In the genomic region with DNA sequence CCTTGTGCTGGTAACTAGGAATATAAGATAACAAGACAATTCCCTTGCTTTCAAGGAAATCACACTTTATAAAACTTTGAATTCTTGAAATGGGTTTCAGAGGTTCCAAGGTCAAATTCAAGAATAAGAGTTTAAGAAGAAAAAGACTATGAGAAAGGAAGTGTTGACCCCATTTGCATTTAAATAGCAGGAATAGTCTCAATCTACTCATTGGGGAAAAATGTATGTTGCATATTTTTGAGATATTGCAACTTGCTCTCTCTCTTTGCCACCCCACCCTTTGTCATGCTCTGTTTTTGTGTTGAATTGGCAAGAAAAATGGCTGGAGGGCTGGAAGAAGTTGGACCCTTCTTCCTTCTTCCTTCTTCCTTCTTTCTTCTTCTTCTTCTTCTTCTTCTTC, we compare ENCODE assay signal across 19 cellular contexts.
"Had no signal": no experiment of that assay in that cellular context is flagged by ENCODE, and none has a peak within 500 bp of the region (broad histone marks: within the 10 kb centered on the region; RNA-seq: fewer than 3 reads in every experiment).

No MANE protein-coding gene starts in this region.

- H3K27me3 ChIP-seq: colonic mucosa, foreskin keratinocyte, sigmoid colon had no signal

- H3K36me3 ChIP-seq: colonic mucosa, sigmoid colon had no signal

- H3K27ac ChIP-seq: colonic mucosa, foreskin keratinocyte, sigmoid colon had no signal

- DNase-seq: activated CD4-positive, alpha-beta memory T cell treated with anti-CD3 and anti-CD28 coated beads, Interleukin-2, amount 10 ng/mL, durations not matched to agents 7 days and 5 days; activated CD4-positive, alpha-beta T cell treated with anti-CD3 and anti-CD28 coated beads for 48 hours; activated CD4-positive, CD25-positive, alpha-beta regulatory T cell; activated CD8-positive, alpha-beta memory T cell treated with anti-CD3 and anti-CD28 coated beads, Interleukin-2, amount 10 ng/mL, durations not matched to agents 7 days and 5 days; activated naive CD4-positive, alpha-beta T cell; activated naive CD8-positive, alpha-beta T cell treated with anti-CD3 and anti-CD28 coated beads for 36 hours; amygdala; central memory CD4-positive, alpha-beta T cell; colonic mucosa; erythroblast; glutamatergic neuron; hippocampal formation; sigmoid colon; stimulated activated CD4-positive, alpha-beta T cell treated with anti-CD3 and anti-CD28 coated beads, Interleukin-1b, Interleukin-23, amount 100 ng/mL, for 48 hours; stimulated activated CD8-positive, alpha-beta memory T cell treated with anti-CD3 and anti-CD28 coated beads, Interleukin-4, amount 100 ng/mL, for 48 hours; stimulated activated naive CD4-positive, alpha-beta T cell; T-helper 1 cell; T-helper 9 cell had no signal

- H3K4me1 ChIP-seq: colonic mucosa, foreskin keratinocyte, sigmoid colon had no signal

- H3K4me3 ChIP-seq: colonic mucosa, sigmoid colon had no signal

- H3K9me3 ChIP-seq: colonic mucosa, sigmoid colon had no signal
